Comparison of ENCODE assay signal across 23 cellular contexts in the genomic region with DNA sequence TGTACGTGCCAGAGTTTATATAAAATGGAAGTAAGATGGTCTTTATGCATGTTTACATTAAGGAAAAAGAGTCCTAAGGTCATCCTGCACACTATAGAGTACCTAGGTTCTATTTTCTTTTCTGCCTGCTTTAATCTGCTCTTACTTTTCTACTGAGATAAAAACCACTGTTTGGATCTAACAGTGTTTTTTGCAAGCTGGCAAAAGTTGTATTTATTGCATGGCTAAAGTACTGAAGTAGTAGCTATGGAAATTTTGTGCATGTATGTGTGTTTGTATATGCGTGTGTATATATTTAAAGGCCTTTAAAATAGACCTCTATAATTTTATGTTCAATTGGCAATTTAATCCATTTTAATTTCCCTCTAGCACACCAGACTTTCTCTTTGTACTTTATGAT.
"Had no signal": no experiment of that assay in that cellular context is flagged by ENCODE, and none has a peak within 500 bp of the region (broad histone marks: within the 10 kb centered on the region; RNA-seq: fewer than 3 reads in every experiment).

No MANE protein-coding gene starts in this region.

- H3K4me1 ChIP-seq: colonic mucosa, esophagus muscularis mucosa, foreskin keratinocyte, gastroesophageal sphincter, heart left ventricle, left lung, lower lobe of right lung had no signal

- H3K4me2 ChIP-seq: hepatocyte had no signal

- ATAC-seq: effector memory CD8-positive, alpha-beta T cell; foreskin keratinocyte; gastroesophageal sphincter; heart left ventricle; left lung; left ventricle myocardium superior; lower lobe of right lung; mucosa of descending colon; naive thymus-derived CD8-positive, alpha-beta T cell had no signal

- H3K27me3 ChIP-seq: colonic mucosa, esophagus muscularis mucosa, gastroesophageal sphincter, heart left ventricle, hepatocyte, left lung had no signal

- H3K9me3 ChIP-seq: colonic mucosa had no signal

- H3K36me3 ChIP-seq: colonic mucosa, esophagus muscularis mucosa, gastroesophageal sphincter, heart left ventricle, left lung, lower lobe of right lung had no signal

- DNase-seq: colonic mucosa; cortex of kidney; effector CD8-positive, alpha-beta T cell; effector memory CD8-positive, alpha-beta T cell; foreskin keratinocyte; heart left ventricle; hypothalamus; immature natural killer cell; islet precursor cell; kidney; kidney glomerular epithelial cell; left lung; left ventricle myocardium superior; lower lobe of right lung; mesenchymal stem cell; mucosa of descending colon; naive B cell; naive thymus-derived CD8-positive, alpha-beta T cell had no signal

- FAIRE-seq: endothelial cell of umbilical vein, frontal cortex, kidney had no signal

- H2AFZ ChIP-seq: hepatocyte had no signal

- H3K27ac ChIP-seq: colonic mucosa, esophagus muscularis mucosa, foreskin keratinocyte, gastroesophageal sphincter, heart left ventricle, hepatocyte, left lung, lower lobe of right lung had no signal

- H3K79me2 ChIP-seq: hepatocyte had no signal

- H3K4me3 ChIP-seq: colonic mucosa, esophagus muscularis mucosa, gastroesophageal sphincter, heart left ventricle, hepatocyte, left lung, lower lobe of right lung, mucosa of descending colon had no signal
